Comparison of ENCODE assay signal across 9 cellular contexts in the genomic region with DNA sequence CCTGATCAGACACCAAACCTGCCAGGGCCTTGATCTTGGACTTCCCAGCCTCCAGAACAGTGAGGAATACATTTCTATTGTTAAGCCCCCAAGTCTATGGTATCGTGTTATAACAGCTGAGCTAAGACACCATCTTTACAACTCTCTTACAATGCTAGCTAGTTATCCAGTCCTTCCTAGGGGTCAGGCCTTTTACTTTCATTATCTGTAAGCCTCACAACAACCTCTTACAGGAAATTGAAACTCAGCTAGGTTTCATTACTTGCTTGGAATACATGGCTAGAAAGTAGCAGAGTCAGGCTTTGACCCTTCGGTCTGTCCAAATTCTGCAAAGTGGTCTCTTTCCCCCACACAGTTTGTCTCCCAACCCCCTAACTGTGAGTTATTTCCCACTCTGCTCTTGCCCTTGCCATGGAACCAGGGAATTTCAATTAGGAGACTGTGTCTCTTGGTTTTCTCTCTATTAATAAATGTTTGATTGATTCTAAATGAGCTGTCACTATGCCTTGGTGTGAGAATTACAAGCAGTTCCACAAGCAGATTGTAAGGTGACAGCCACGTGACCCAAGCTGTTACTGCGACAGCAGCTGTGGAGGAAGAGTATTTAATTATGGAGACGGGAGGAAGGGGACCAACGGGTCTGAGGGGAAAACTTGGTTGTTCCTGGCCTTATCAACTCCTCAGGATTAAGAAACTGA. TPM values are rescaled to one million over a fixed set of nuclear protein-coding genes. Genes with fewer than 3 reads are reported as not detected.
DNase-seq lines count a peak whose midpoint lies in the region; ATAC-seq and TF ChIP-seq lines count a peak whose summit lies in the region.
"Had no signal": no experiment of that assay in that cellular context is flagged by ENCODE, and none has a peak within 500 bp of the region (broad histone marks: within the 10 kb centered on the region; RNA-seq: fewer than 3 reads in every experiment).

No MANE protein-coding gene starts in this region.

- H3K4me3 Mint-ChIP-seq in CD8-positive, alpha-beta memory T cell: peak overlapping the region in 6 of 7 donors; percentile 65 to 81 (median 74)
- H3K4me3 Mint-ChIP-seq in endodermal cell: no peak overlapping the region

- H3K27me3 Mint-ChIP-seq in CD8-positive, alpha-beta memory T cell: no peaks in the 10 kb centered on the region
- no peaks in the 10 kb centered on the region for H3K27me3 Mint-ChIP-seq in endodermal cell (ENCODE audit: insufficient read depth)

- peak overlapping the region; percentile 40 to 97 (median 84) for H3K27ac Mint-ChIP-seq in CD8-positive, alpha-beta memory T cell
- peak overlapping the region; percentile 35 for H3K27ac Mint-ChIP-seq in endodermal cell

- H3K9me3 ChIP-seq in CD8-positive, alpha-beta memory T cell (ENCODE audit: low read length): no peaks in the 10 kb centered on the region
- H3K9me3 ChIP-seq in endodermal cell (ENCODE audit: control insufficient read depth, low read length) (no peaks in the 10 kb centered on the region), upper lobe of left lung (no peaks in the 10 kb centered on the region), A673 (ENCODE audit: low read depth, low read length, poor library complexity, severe bottlenecking) (no peaks in the 10 kb centered on the region)
- H3K9me3 ChIP-seq: esophagus squamous epithelium had no signal

- no peaks in the 10 kb centered on the region for H3K36me3 Mint-ChIP-seq in CD8-positive, alpha-beta memory T cell
- no peaks in the 10 kb centered on the region for H3K36me3 Mint-ChIP-seq in endodermal cell (ENCODE audit: low read depth)

- TF ChIP-seq CTCF in endodermal cell (conservative IDR thresholded peaks at IDR 0.05): no peak
- TF ChIP-seq CTCF in upper lobe of left lung (IDR thresholded peaks at IDR 0.05): no peak
- TF ChIP-seq CTCF in A673 (conservative IDR thresholded peaks at IDR 0.05; ENCODE audit: low read depth, low read length): no peak

- H3K36me3 ChIP-seq in CD8-positive, alpha-beta memory T cell (ENCODE audit: insufficient read depth, low read length): no peaks in the 10 kb centered on the region
- H3K36me3 ChIP-seq in endodermal cell (ENCODE audit: control insufficient read depth, insufficient read depth, low read length): no peaks in the 10 kb centered on the region
- no peaks in the 10 kb centered on the region for H3K36me3 ChIP-seq in upper lobe of left lung
- H3K36me3 ChIP-seq in A673 (ENCODE audit: insufficient read depth, low read length, poor library complexity, severe bottlenecking): no peaks in the 10 kb centered on the region
- H3K36me3 ChIP-seq: esophagus squamous epithelium had no signal

- CTCF ChIA-PET in CD8-positive, alpha-beta memory T cell (lab: Charles Lee): interaction anchor here (0.7 to 3.7 kb wide), 3 partner anchors 14 to 62 kb away, joined by 3 to 23 read pairs (median 5); no protein-coding TSS in a partner anchor
- CTCF ChIA-PET in A673 (lab: Charles Lee): no interaction called here

- no peak overlapping the region for H3K9ac ChIP-seq in endodermal cell (ENCODE audit: extremely low read depth, low read length, poor library complexity, severe bottlenecking)

- ATAC-seq in GM19395 (IDR thresholded peaks at IDR 0.05; ENCODE audit: unreplicated experiment) (peak; percentile 99), HG03139 (IDR thresholded peaks at IDR 0.05; ENCODE audit: unreplicated experiment) (peak; percentile 96), upper lobe of left lung (ENCODE audit: low FRiP score in 2 of 2) (no peak)

- POLR2A ChIA-PET in CD8-positive, alpha-beta memory T cell (lab: Charles Lee): no interaction called here
- POLR2A ChIA-PET in A673 (lab: Charles Lee; ENCODE audit: low non-redundant PET): no interaction called here

- no peaks in the 10 kb centered on the region for H3K9me3 Mint-ChIP-seq in CD8-positive, alpha-beta memory T cell
- no peaks in the 10 kb centered on the region for H3K9me3 Mint-ChIP-seq in endodermal cell

- no peak for TF ChIP-seq POLR2A in upper lobe of left lung (IDR thresholded peaks at IDR 0.05)

- BruUV-seq in A673 (replicated peaks; lab: Mats Ljungman, UMichigan): no TSS peak

- H3K4me3 ChIP-seq in CD8-positive, alpha-beta memory T cell (ENCODE audit: low read length): peak overlapping the region; percentile 1
- H3K4me3 ChIP-seq in endodermal cell (ENCODE audit: low read length): no peak overlapping the region
- H3K4me3 ChIP-seq in upper lobe of left lung: no peak overlapping the region
- H3K4me3 ChIP-seq in A673 (ENCODE audit: low read depth, low read length, poor library complexity, severe bottlenecking): no peak overlapping the region
- H3K4me3 ChIP-seq: esophagus squamous epithelium had no signal

- WGBS in endodermal cell (ENCODE audit: insufficient coverage in 1 of 2, insufficient read length in 1 of 2), 2 experiments: 65 to 85% methylated on average over 3 to 6 of the region's 6 CpGs
- WGBS in upper lobe of left lung, 2 donors: 70 to 72% methylated on average over 6 of the region's 6 CpGs

- intact Hi-C loops in A673 (cut with micrococcal nuclease; ENCODE audit: unreplicated experiment): no loop called here

- H3K27me3 ChIP-seq in CD8-positive, alpha-beta memory T cell (ENCODE audit: insufficient read depth, low read length, poor library complexity, severe bottlenecking): no peaks in the 10 kb centered on the region
- H3K27me3 ChIP-seq in endodermal cell (ENCODE audit: control insufficient read depth, insufficient read depth, low read length, poor library complexity, severe bottlenecking) (no peaks in the 10 kb centered on the region), upper lobe of left lung (no peaks in the 10 kb centered on the region), A673 (replicated peaks; ENCODE audit: insufficient read depth, low read depth, low read length, poor library complexity) (no peaks in the 10 kb centered on the region)

- no peak for TF ChIP-seq EP300 in upper lobe of left lung (IDR thresholded peaks at IDR 0.05)

- DNase-seq in CD8-positive, alpha-beta memory T cell: no peak
- no peak for DNase-seq in endodermal cell
- DNase-seq in upper lobe of left lung: no peak
- no peak for DNase-seq in A673 (ENCODE audit: low spot score)
- DNase-seq in NCI-H524 treated with DMSO at 0.1 percent for 48 hours (lab: John Stamatoyannopoulos, UW): no peak
- no peak for DNase-seq in effector CD4-positive, alpha-beta T cell
- DNase-seq: esophagus squamous epithelium had no signal

- peaks cover 16 to 18% (median 17%) of the 10 kb centered on the region in 3 donors for H3K4me1 Mint-ChIP-seq in CD8-positive, alpha-beta memory T cell
- peaks cover 24% of the 10 kb centered on the region for H3K4me1 Mint-ChIP-seq in endodermal cell

- H3K27ac ChIP-seq in CD8-positive, alpha-beta memory T cell (ENCODE audit: low read depth, low read length): no peak overlapping the region
- H3K27ac ChIP-seq in endodermal cell (ENCODE audit: low read depth, low read length) (peak overlapping the region; percentile 57), upper lobe of left lung (peak overlapping the region in 1 of 4 donors; percentile 4), A673 (ENCODE audit: low read depth, low read length, poor library complexity, severe bottlenecking) (no peak overlapping the region)
- H3K27ac ChIP-seq: esophagus squamous epithelium had no signal

- peaks cover 16% of the 10 kb centered on the region for H3K4me1 ChIP-seq in CD8-positive, alpha-beta memory T cell (ENCODE audit: insufficient read depth, low read length)
- H3K4me1 ChIP-seq in endodermal cell (ENCODE audit: control insufficient read depth, insufficient read depth, low read length): peaks cover 4% of the 10 kb centered on the region
- H3K4me1 ChIP-seq in upper lobe of left lung: peaks cover 0 to 8% (median 5%) of the 10 kb centered on the region in 4 donors
- peaks cover 16% of the 10 kb centered on the region for H3K4me1 ChIP-seq in A673 (ENCODE audit: insufficient read depth, low read length, poor library complexity, severe bottlenecking)

RNA-seq across cellular contexts. Expression of a gene that starts 38.4 kb away (rescaled TPM):
- total RNA-seq in CD8-positive, alpha-beta memory T cell: under 1 TPM; 0.07 to 0.09 TPM
- 0.31 TPM for polyA plus RNA-seq in CD8-positive, alpha-beta memory T cell
- total RNA-seq in endodermal cell (10 to 100 TPM; 86.5 to 94.4 TPM), upper lobe of left lung (10 to 100 TPM in 5 of 6 donors, 1 to 10 TPM in 1; 6.0 to 23.4 (median 15.3) TPM), A673 (2021) (45.9 and 62.6 TPM in 2 replicates)
- 18.3 TPM for polyA plus RNA-seq in endodermal cell (2013, experiment 1 of 2)
- 23.9 TPM for polyA plus RNA-seq in endodermal cell (2013, experiment 2 of 2)

Comparison
In these comparisons a context has a peak if more than half of its experiments do, and no peak if none do; other contexts are left out.
1. ATAC-seq: peak in GM19395 (single experiment) and HG03139 (single experiment); none in upper lobe of left lung (0 of 2).
2. RNA of a gene that starts 38.4 kb away (total RNA-seq): 86.5 to 94.4 TPM in endodermal cell, 45.9 to 62.6 TPM in A673 and 6.0 to 23.4 TPM in upper lobe of left lung; 0.07 to 0.09 TPM in CD8-positive, alpha-beta memory T cell; every median in the first group is over 4 times any median in the second.